In genomic region chr14:66369157-66369706, GRCh38 we compare ENCODE assay signal across 30 cellular contexts.
"Had no signal": no experiment of that assay in that cellular context is flagged by ENCODE, and none has a peak within 500 bp of the region (broad histone marks: within the 10 kb centered on the region; RNA-seq: fewer than 3 reads in every experiment).

No MANE protein-coding gene starts in this region.

- H3K27ac ChIP-seq: adrenal gland, KMS-11, PC-9, RWPE1, VCaP had no signal

- H3K4me3 ChIP-seq: adrenal gland, PC-9 had no signal

- H3K9ac ChIP-seq: KMS-11 had no signal

- DNase-seq: activated B cell treated with CpG ODN at 0.5 μM for 24 hours; activated CD4-positive, alpha-beta memory T cell treated with anti-CD3 and anti-CD28 coated beads for 36 hours; activated CD4-positive, alpha-beta T cell treated with anti-CD3 and anti-CD28 coated beads for 4 hours; activated CD4-positive, alpha-beta T cell treated with anti-CD3 and anti-CD28 coated beads, Interleukin-2, amount 50 U/mL, for 1 hour; activated CD4-positive, CD25-positive, alpha-beta regulatory T cell treated with anti-CD3 and anti-CD28 coated beads, Interleukin-2, amount 50 U/mL, for 72 hours; activated CD8-positive, alpha-beta memory T cell treated with anti-CD3 and anti-CD28 coated beads, Interleukin-2, amount 50 U/mL, for 4 hours; activated gamma-delta T cell treated with Interleukin-2 at 50 U/mL for 16 hours; activated naive CD4-positive, alpha-beta T cell treated with anti-CD3 and anti-CD28 coated beads for 36 hours; activated T-cell treated with anti-CD3 and anti-CD28 coated beads for 4 hours; activated T-cell treated with anti-CD3 and anti-CD28 coated beads, Interleukin-2, amount 50 U/mL, for 4 hours; adrenal gland; caudate nucleus; MM.1S; MV-4-11; NCI-H1092; NCI-H1436 treated with DMSO at 0.1 percent for 48 hours; NCI-H1694 treated with DMSO at 0.1 percent for 48 hours; NCI-H2081; NCI-H345; NCI-H524 treated with DMSO at 0.1 percent for 48 hours; PC-9; Right ventricle myocardium superior; SW 1271; T-helper 1 cell; T-helper 2 cell; T-helper 9 cell had no signal

- H3K27me3 ChIP-seq: adrenal gland had no signal

- H3K9me3 ChIP-seq: adrenal gland had no signal

- H3K4me1 ChIP-seq: adrenal gland had no signal

- H3K36me3 ChIP-seq: adrenal gland had no signal

- ATAC-seq: activated naive CD4-positive, alpha-beta T cell treated with anti-CD3 and anti-CD28 coated beads, Interleukin-2, amount 50 U/mL, for 72 hours; activated T-cell treated with anti-CD3 and anti-CD28 coated beads, Interleukin-2, amount 50 U/mL, for 4 hours had no signal
